In genomic region chr19:13095934-13096890, GRCh38 we compare ENCODE assay signal across 9 cellular contexts. TPM values are rescaled to one million over a fixed set of nuclear protein-coding genes. Genes with fewer than 3 reads are reported as not detected.
A peak's percentile ranks its signal among the peaks of the same experiment; 100 is the strongest.
DNase-seq lines count a peak whose midpoint lies in the region; TF ChIP-seq lines count a peak whose summit lies in the region.
"Had no signal": no experiment of that assay in that cellular context is flagged by ENCODE, and none has a peak within 500 bp of the region (broad histone marks: within the 10 kb centered on the region; RNA-seq: fewer than 3 reads in every experiment).

No MANE protein-coding gene starts in this region.

- peak; percentile 24 for TF ChIP-seq CTCF in GM06990 (IDR thresholded peaks at IDR 0.05; ENCODE audit: insufficient read depth, low read length, poor library complexity, severe bottlenecking)
- no peak for TF ChIP-seq CTCF in coronary artery (IDR thresholded peaks at IDR 0.05)
- peak; percentile 49 for TF ChIP-seq CTCF in neural crest cell (conservative IDR thresholded peaks at IDR 0.05)

- no peaks in the 10 kb centered on the region for H3K9me3 Mint-ChIP-seq in neural crest cell

- H3K4me1 Mint-ChIP-seq in neural crest cell = peaks cover 30% of the 10 kb centered on the region

- H3K36me3 ChIP-seq in GM06990 (ENCODE audit: control insufficient read depth, insufficient read depth, low read length) = no peaks in the 10 kb centered on the region

- H3K4me3 ChIP-seq in GM06990 (replicated peaks; ENCODE audit: low read depth, low read length) (peak overlapping the region; percentile 1; the same call in 1 of the 2 replicates), coronary artery (peak overlapping the region; percentile 45)

- H3K27ac Mint-ChIP-seq in neural crest cell (ENCODE audit: unreplicated experiment) = no peak overlapping the region

- H3K36me3 Mint-ChIP-seq in neural crest cell (ENCODE audit: low read depth) = peaks cover 4% of the 10 kb centered on the region

- H3K27ac ChIP-seq in coronary artery = peak overlapping the region; percentile 29 to 92
- H3K27ac ChIP-seq: epithelial cell of prostate had no signal

- peak overlapping the region; percentile 48 for H3K4me3 Mint-ChIP-seq in neural crest cell

- no peaks in the 10 kb centered on the region; the same call in 1 of the 2 replicates for H3K27me3 ChIP-seq in GM06990 (replicated peaks; ENCODE audit: control insufficient read depth, insufficient read depth, low read length)

- DNase-seq in GM06990 (ENCODE audit: extremely low read depth, insufficient read length) (no peak), NCI-H69 (lab: John Stamatoyannopoulos, UW) (peak; percentile 62), coronary artery (ENCODE audit: low spot score) (no peak), neural crest cell (ENCODE audit: low read depth, low spot score) (no peak), RKO (ENCODE audit: low spot score) (no peak), NCI-H2081 (lab: John Stamatoyannopoulos, UW) (no peak), occipital lobe (lab: John Stamatoyannopoulos, UW) (no peak)
- no peak for DNase-seq in stimulated activated CD4-positive, alpha-beta T cell treated with anti-CD3 and anti-CD28 coated beads, Interleukin-4, amount 100 ng/mL, for 1 hour

- H3K27me3 Mint-ChIP-seq in neural crest cell (ENCODE audit: low read depth) = peaks cover 92% of the 10 kb centered on the region

RNA-seq across cellular contexts. Expression of gene LYL1, which starts 6.4 kb away (rescaled TPM):
- total RNA-seq in neural crest cell (0.30 and 0.45 TPM in 2 replicates), occipital lobe (3.3 TPM)

RNA-seq across cellular contexts. Expression of gene TRMT1, which starts 20.3 kb away (rescaled TPM):
- total RNA-seq in neural crest cell (57.1 and 58.2 TPM in 2 replicates), occipital lobe (27.1 TPM)

RNA-seq across cellular contexts. Expression of gene NACC1, which starts 21.9 kb away (rescaled TPM):
- total RNA-seq in neural crest cell (88.3 and 99.4 TPM in 2 replicates), occipital lobe (13.1 TPM)

RNA-seq across cellular contexts. Expression of gene STX10, which starts 54.0 kb away (rescaled TPM):
- total RNA-seq in neural crest cell (60.6 and 60.7 TPM in 2 replicates), occipital lobe (20.3 TPM)

RNA-seq across cellular contexts. Expression of gene IER2, which starts 54.0 kb away (rescaled TPM):
- total RNA-seq in neural crest cell (72.5 and 80.3 TPM in 2 replicates), occipital lobe (9.4 TPM)
